ENCODE assay signal across 1 cellular context in genomic region chr12:12356886-12357696, GRCh38.
A peak's percentile ranks its signal among the peaks of the same experiment; 100 is the strongest.
TF ChIP-seq lines count a peak whose summit lies in the region.

TSS of gene BORCS5 (plus strand) at chr12:12357078. CDS start at chr12:12357452, 374 bp downstream.

TF ChIP-seq in HepG2, 621 proteins besides CTCF, POLR2A, EP300 and RAD21 (continued from another document and continues in another):
- no peak for TF ChIP-seq SP140L (CRISPR knock-in tag; IDR thresholded peaks at IDR 0.05; ENCODE audit: borderline replicate concordance)
- peak; percentile 65; the same call in 1 of the 2 replicates for TF ChIP-seq HIVEP1 (CRISPR knock-in tag; IDR thresholded peaks at IDR 0.05)
- no peak for TF ChIP-seq ZNF75D (CRISPR knock-in tag; IDR thresholded peaks at IDR 0.05; ENCODE audit: borderline replicate concordance)
- TF ChIP-seq, protein P1, sequence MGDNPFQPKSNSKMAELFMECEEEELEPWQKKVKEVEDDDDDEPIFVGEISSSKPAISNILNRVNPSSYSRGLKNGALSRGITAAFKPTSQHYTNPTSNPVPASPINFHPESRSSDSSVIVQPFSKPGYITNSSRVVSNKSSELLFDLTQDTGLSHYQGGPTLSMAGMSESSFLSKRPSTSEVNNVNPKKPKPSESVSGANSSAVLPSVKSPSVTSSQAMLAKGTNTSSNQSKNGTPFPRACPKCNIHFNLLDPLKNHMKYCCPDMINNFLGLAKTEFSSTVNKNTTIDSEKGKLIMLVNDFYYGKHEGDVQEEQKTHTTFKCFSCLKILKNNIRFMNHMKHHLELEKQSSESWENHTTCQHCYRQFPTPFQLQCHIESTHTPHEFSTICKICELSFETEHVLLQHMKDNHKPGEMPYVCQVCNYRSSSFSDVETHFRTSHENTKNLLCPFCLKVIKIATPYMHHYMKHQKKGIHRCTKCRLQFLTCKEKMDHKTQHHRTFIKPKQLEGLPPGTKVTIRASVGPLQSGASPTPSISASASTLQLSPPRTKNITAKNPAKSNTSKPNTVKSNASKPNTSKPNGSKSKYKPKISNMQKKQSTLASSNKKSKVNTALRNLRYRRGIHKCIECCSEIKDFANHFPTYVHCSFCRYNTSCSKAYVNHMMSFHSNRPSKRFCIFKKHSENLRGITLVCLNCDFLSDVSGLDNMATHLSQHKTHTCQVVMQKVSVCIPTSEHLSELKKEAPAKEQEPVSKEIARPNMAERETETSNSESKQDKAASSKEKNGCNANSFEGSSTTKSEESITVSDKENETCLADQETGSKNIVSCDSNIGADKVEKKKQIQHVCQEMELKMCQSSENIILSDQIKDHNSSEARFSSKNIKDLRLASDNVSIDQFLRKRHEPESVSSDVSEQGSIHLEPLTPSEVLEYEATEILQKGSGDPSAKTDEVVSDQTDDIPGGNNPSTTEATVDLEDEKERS (CRISPR knock-in tag; IDR thresholded peaks at IDR 0.05), result peak; percentile 73
- TF ChIP-seq MTF2 (CRISPR knock-in tag; IDR thresholded peaks at IDR 0.05; ENCODE audit: borderline replicate concordance), result peak; percentile 63; the same call in 1 of the 2 replicates
- no peak for TF ChIP-seq FOXA1 (IDR thresholded peaks at IDR 0.05)
- TF ChIP-seq FOXA1 (CRISPR knock-in tag; IDR thresholded peaks at IDR 0.05), result peak; percentile 25; the same call in 1 of the 2 replicates
- TF ChIP-seq ZNF549 (CRISPR knock-in tag; IDR thresholded peaks at IDR 0.05), result no peak
- TF ChIP-seq ZNF790 (CRISPR knock-in tag; IDR thresholded peaks at IDR 0.05; ENCODE audit: borderline replicate concordance), result no peak
- TF ChIP-seq, protein P2, sequence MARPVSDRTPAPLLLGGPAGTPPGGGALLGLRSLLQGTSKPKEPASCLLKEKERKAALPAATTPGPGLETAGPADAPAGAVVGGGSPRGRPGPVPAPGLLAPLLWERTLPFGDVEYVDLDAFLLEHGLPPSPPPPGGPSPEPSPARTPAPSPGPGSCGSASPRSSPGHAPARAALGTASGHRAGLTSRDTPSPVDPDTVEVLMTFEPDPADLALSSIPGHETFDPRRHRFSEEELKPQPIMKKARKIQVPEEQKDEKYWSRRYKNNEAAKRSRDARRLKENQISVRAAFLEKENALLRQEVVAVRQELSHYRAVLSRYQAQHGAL (CRISPR knock-in tag; IDR thresholded peaks at IDR 0.05; ENCODE audit: not compliant biosample characterization), result no peak
- 0 out of 2 replicates have a peak, but pooled peaks have one; percentile 31 for TF ChIP-seq KLF12 (CRISPR knock-in tag; IDR thresholded peaks at IDR 0.05; ENCODE audit: borderline replicate concordance)
- 0 out of 2 replicates have a peak, but pooled peaks have one; percentile 50 for TF ChIP-seq SAFB2 (CRISPR knock-in tag; IDR thresholded peaks at IDR 0.05; ENCODE audit: borderline replicate concordance, low read depth)
- peak; percentile 69 for TF ChIP-seq SALL2 (CRISPR knock-in tag; IDR thresholded peaks at IDR 0.05)
- no peak for TF ChIP-seq ZNF740 (CRISPR knock-in tag; IDR thresholded peaks at IDR 0.05)
- TF ChIP-seq SAP130 (CRISPR knock-in tag; IDR thresholded peaks at IDR 0.05; ENCODE audit: low read depth), result peak; percentile 94
- no peak for TF ChIP-seq ZNF557 (CRISPR knock-in tag; IDR thresholded peaks at IDR 0.05)
- TF ChIP-seq SOX5 (CRISPR knock-in tag; IDR thresholded peaks at IDR 0.05; ENCODE audit: borderline replicate concordance), result peak; percentile 42; the same call in 1 of the 2 replicates
- TF ChIP-seq ZFP37 (CRISPR knock-in tag; IDR thresholded peaks at IDR 0.05; ENCODE audit: borderline replicate concordance), result peak; percentile 58; the same call in 1 of the 2 replicates
- TF ChIP-seq RFX5 (IDR thresholded peaks at IDR 0.05; ENCODE audit: low read depth, low read length), result no peak
- no peak for TF ChIP-seq DPF2 (CRISPR knock-in tag; IDR thresholded peaks at IDR 0.05; ENCODE audit: borderline replicate concordance, low read depth)
- peak; percentile 71; the same call in 1 of the 2 replicates for TF ChIP-seq ARID5B (CRISPR knock-in tag; IDR thresholded peaks at IDR 0.05)
- TF ChIP-seq TFAP4 (IDR thresholded peaks at IDR 0.05; ENCODE audit: borderline replicate concordance, low read depth), result peak; percentile 36; the same call in 1 of the 2 replicates
- TF ChIP-seq ELF4 (CRISPR knock-in tag; IDR thresholded peaks at IDR 0.05; ENCODE audit: borderline replicate concordance), result peak; percentile 97
- no peak for TF ChIP-seq ZNF577 (CRISPR knock-in tag; IDR thresholded peaks at IDR 0.05; ENCODE audit: borderline replicate concordance, low read depth)
- peak; percentile 80 for TF ChIP-seq ZNF709 (CRISPR knock-in tag; IDR thresholded peaks at IDR 0.05)
- no peak; the same call in 1 of the 2 replicates for TF ChIP-seq ZFP41 (CRISPR knock-in tag; IDR thresholded peaks at IDR 0.05; ENCODE audit: borderline replicate concordance)
- TF ChIP-seq SRSF9 (IDR thresholded peaks at IDR 0.05; ENCODE audit: borderline replicate concordance, insufficient read depth, low read depth, low read length, poor library complexity, severe bottlenecking), result no peak
- no peak; the same call in 1 of the 2 replicates for TF ChIP-seq AKAP8 (CRISPR knock-in tag; IDR thresholded peaks at IDR 0.05)
- no peak for TF ChIP-seq ZNF496 (CRISPR knock-in tag; IDR thresholded peaks at IDR 0.05; ENCODE audit: insufficient replicate concordance)
- TF ChIP-seq, protein P3, sequence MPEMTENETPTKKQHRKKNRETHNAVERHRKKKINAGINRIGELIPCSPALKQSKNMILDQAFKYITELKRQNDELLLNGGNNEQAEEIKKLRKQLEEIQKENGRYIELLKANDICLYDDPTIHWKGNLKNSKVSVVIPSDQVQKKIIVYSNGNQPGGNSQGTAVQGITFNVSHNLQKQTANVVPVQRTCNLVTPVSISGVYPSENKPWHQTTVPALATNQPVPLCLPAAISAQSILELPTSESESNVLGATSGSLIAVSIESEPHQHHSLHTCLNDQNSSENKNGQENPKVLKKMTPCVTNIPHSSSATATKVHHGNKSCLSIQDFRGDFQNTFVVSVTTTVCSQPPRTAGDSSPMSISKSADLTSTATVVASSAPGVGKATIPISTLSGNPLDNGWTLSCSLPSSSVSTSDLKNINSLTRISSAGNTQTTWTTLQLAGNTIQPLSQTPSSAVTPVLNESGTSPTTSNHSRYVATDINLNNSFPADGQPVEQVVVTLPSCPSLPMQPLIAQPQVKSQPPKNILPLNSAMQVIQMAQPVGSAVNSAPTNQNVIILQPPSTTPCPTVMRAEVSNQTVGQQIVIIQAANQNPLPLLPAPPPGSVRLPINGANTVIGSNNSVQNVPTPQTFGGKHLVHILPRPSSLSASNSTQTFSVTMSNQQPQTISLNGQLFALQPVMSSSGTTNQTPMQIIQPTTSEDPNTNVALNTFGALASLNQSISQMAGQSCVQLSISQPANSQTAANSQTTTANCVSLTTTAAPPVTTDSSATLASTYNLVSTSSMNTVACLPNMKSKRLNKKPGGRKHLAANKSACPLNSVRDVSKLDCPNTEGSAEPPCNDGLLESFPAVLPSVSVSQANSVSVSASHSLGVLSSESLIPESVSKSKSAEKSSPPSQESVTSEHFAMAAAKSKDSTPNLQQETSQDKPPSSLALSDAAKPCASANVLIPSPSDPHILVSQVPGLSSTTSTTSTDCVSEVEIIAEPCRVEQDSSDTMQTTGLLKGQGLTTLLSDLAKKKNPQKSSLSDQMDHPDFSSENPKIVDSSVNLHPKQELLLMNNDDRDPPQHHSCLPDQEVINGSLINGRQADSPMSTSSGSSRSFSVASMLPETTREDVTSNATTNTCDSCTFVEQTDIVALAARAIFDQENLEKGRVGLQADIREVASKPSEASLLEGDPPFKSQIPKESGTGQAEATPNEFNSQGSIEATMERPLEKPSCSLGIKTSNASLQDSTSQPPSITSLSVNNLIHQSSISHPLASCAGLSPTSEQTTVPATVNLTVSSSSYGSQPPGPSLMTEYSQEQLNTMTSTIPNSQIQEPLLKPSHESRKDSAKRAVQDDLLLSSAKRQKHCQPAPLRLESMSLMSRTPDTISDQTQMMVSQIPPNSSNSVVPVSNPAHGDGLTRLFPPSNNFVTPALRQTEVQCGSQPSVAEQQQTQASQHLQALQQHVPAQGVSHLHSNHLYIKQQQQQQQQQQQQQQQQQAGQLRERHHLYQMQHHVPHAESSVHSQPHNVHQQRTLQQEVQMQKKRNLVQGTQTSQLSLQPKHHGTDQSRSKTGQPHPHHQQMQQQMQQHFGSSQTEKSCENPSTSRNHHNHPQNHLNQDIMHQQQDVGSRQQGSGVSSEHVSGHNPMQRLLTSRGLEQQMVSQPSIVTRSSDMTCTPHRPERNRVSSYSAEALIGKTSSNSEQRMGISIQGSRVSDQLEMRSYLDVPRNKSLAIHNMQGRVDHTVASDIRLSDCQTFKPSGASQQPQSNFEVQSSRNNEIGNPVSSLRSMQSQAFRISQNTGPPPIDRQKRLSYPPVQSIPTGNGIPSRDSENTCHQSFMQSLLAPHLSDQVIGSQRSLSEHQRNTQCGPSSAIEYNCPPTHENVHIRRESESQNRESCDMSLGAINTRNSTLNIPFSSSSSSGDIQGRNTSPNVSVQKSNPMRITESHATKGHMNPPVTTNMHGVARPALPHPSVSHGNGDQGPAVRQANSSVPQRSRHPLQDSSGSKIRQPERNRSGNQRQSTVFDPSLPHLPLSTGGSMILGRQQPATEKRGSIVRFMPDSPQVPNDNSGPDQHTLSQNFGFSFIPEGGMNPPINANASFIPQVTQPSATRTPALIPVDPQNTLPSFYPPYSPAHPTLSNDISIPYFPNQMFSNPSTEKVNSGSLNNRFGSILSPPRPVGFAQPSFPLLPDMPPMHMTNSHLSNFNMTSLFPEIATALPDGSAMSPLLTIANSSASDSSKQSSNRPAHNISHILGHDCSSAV (CRISPR knock-in tag; IDR thresholded peaks at IDR 0.05; ENCODE audit: borderline replicate concordance), result no peak; the same call in 1 of the 2 replicates
- peak; percentile 94 for TF ChIP-seq MXD4 (CRISPR knock-in tag; IDR thresholded peaks at IDR 0.05)
- TF ChIP-seq ZNF343 (CRISPR knock-in tag; IDR thresholded peaks at IDR 0.05), result 0 out of 2 replicates have a peak, but pooled peaks have one; percentile 86
- TF ChIP-seq KDM6A (CRISPR knock-in tag; IDR thresholded peaks at IDR 0.05; ENCODE audit: low read depth), result no peak
- no peak for TF ChIP-seq ZNF660 (CRISPR knock-in tag; IDR thresholded peaks at IDR 0.05; ENCODE audit: borderline replicate concordance, low read depth)
- TF ChIP-seq, protein P4, sequence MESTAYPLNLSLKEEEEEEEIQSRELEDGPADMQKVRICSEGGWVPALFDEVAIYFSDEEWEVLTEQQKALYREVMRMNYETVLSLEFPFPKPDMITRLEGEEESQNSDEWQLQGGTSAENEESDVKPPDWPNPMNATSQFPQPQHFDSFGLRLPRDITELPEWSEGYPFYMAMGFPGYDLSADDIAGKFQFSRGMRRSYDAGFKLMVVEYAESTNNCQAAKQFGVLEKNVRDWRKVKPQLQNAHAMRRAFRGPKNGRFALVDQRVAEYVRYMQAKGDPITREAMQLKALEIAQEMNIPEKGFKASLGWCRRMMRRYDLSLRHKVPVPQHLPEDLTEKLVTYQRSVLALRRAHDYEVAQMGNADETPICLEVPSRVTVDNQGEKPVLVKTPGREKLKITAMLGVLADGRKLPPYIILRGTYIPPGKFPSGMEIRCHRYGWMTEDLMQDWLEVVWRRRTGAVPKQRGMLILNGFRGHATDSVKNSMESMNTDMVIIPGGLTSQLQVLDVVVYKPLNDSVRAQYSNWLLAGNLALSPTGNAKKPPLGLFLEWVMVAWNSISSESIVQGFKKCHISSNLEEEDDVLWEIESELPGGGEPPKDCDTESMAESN (CRISPR knock-in tag; conservative IDR thresholded peaks at IDR 0.05), result peak; percentile 91; the same call in 1 of the 2 replicates
- 0 out of 2 replicates have a peak, but pooled peaks have one; percentile 62 for TF ChIP-seq TIGD3 (CRISPR knock-in tag; IDR thresholded peaks at IDR 0.05; ENCODE audit: borderline replicate concordance)
- peak; percentile 83 for TF ChIP-seq ZNF605 (CRISPR knock-in tag; IDR thresholded peaks at IDR 0.05)
